14 cellular contexts compared by ENCODE assay signal in the genomic region with DNA sequence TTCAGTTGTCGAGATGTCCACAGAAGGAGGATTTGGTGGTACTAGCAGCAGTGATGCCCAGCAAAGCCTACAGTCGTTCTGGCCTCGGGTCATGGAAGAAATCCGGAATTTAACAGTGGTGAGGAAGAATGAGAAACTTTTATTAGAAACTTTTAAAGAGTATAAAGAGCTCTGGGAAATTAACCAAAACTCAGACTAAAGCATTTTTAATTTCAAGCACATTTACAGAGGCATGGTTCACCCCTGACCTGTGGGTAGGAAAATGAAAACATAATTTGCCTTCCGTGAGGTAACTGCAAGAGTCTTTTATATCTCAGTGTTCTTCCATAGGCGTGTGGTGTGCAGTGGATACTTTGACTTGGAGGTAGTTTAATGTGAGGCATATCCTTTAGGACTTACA.
"Had no signal": no experiment of that assay in that cellular context is flagged by ENCODE, and none has a peak within 500 bp of the region (broad histone marks: within the 10 kb centered on the region; RNA-seq: fewer than 3 reads in every experiment).

No MANE protein-coding gene starts in this region.

- H2AFZ ChIP-seq: parathyroid adenoma had no signal

- H3K9me3 Mint-ChIP-seq: activated CD4-positive, alpha-beta T cell treated with anti-CD3 and anti-CD28 coated beads, Interleukin-2, amount 10 ng/mL, durations not matched to agents 7 days and 5 days; activated T-helper 17 cell treated with anti-CD3 and anti-CD28 coated beads, Interleukin-2, amount 50 U/mL, for 72 hours; stimulated activated effector memory CD8-positive, alpha-beta T cell treated with anti-CD3 and anti-CD28 coated beads, Interleukin-12 subunit alpha, Interleukin-12 subunit beta, amount 100 ng/mL, for 72 hours; T-helper 1 cell treated with Interleukin-12 subunit alpha and Interleukin-12 subunit beta and Interleukin-4 antibody, amounts not matched to agents 30 μg/mL and 1 μg/mL, for 36 hours had no signal

- H3K27me3 Mint-ChIP-seq: activated CD4-positive, alpha-beta T cell treated with anti-CD3 and anti-CD28 coated beads, Interleukin-2, amount 10 ng/mL, durations not matched to agents 7 days and 5 days; activated T-helper 17 cell treated with anti-CD3 and anti-CD28 coated beads, Interleukin-2, amount 50 U/mL, for 72 hours had no signal

- H3K4me1 ChIP-seq: colonic mucosa had no signal

- DNase-seq: activated CD4-positive, alpha-beta T cell treated with anti-CD3 and anti-CD28 coated beads, Interleukin-2, amount 10 ng/mL, durations not matched to agents 7 days and 5 days; activated CD4-positive, CD25-positive, alpha-beta regulatory T cell; activated CD8-positive, alpha-beta memory T cell treated with anti-CD3 and anti-CD28 coated beads for 24 hours; activated naive CD4-positive, alpha-beta T cell treated with anti-CD3 and anti-CD28 coated beads, Interleukin-2, amount 50 U/mL, for 16 hours; caudate nucleus; colonic mucosa; head of caudate nucleus; kidney glomerular epithelial cell; midbrain had no signal

- H3K27ac ChIP-seq: colonic mucosa, parathyroid adenoma had no signal

- H3K27me3 ChIP-seq: colonic mucosa had no signal

- H3K9ac ChIP-seq: parathyroid adenoma had no signal

- H3K9me3 ChIP-seq: colonic mucosa, thoracic aorta had no signal

- H3K4me3 ChIP-seq: colonic mucosa, thoracic aorta had no signal

- H3K27ac Mint-ChIP-seq: activated CD4-positive, alpha-beta T cell treated with anti-CD3 and anti-CD28 coated beads, Interleukin-2, amount 10 ng/mL, durations not matched to agents 7 days and 5 days; stimulated activated effector memory CD8-positive, alpha-beta T cell treated with anti-CD3 and anti-CD28 coated beads, Interleukin-12 subunit alpha, Interleukin-12 subunit beta, amount 100 ng/mL, for 72 hours; T-helper 1 cell treated with Interleukin-12 subunit alpha and Interleukin-12 subunit beta and Interleukin-4 antibody, amounts not matched to agents 30 μg/mL and 1 μg/mL, for 36 hours had no signal

- H3K36me3 ChIP-seq: colonic mucosa, thoracic aorta had no signal

- H3K4me3 Mint-ChIP-seq: activated CD4-positive, alpha-beta T cell treated with anti-CD3 and anti-CD28 coated beads, Interleukin-2, amount 10 ng/mL, durations not matched to agents 7 days and 5 days; activated T-helper 17 cell treated with anti-CD3 and anti-CD28 coated beads, Interleukin-2, amount 50 U/mL, for 72 hours; stimulated activated effector memory CD8-positive, alpha-beta T cell treated with anti-CD3 and anti-CD28 coated beads, Interleukin-12 subunit alpha, Interleukin-12 subunit beta, amount 100 ng/mL, for 72 hours; T-helper 1 cell treated with Interleukin-12 subunit alpha and Interleukin-12 subunit beta and Interleukin-4 antibody, amounts not matched to agents 30 μg/mL and 1 μg/mL, for 36 hours had no signal
